10 cellular contexts compared by ENCODE assay signal in the genomic region with DNA sequence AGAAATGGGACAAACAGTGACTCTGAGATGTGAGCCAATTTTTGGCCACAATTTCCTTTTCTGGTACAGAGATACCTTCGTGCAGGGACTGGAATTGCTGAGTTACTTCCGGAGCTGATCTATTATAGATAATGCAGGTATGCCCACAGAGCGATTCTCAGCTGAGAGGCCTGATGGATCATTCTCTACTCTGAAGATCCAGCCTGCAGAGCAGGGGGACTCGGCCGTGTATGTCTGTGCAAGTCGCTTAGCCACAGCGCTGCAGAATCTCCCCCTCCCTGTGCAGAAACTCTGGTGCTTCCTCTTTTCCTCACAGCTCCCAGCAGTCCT.
DNase-seq lines count a peak whose midpoint lies in the region; ATAC-seq and TF ChIP-seq lines count a peak whose summit lies in the region.
"Had no signal": no experiment of that assay in that cellular context is flagged by ENCODE, and none has a peak within 500 bp of the region (broad histone marks: within the 10 kb centered on the region; RNA-seq: fewer than 3 reads in every experiment).

No MANE protein-coding gene starts in this region.

- H3K9me3 ChIP-seq in left lung: no peaks in the 10 kb centered on the region

- H3K27ac ChIP-seq in left lung (peak overlapping the region in 1 of 2 donors; percentile 25), dorsolateral prefrontal cortex (no peak overlapping the region)

- DNase-seq in left lung (peak in 1 of 2 donors; percentile 59), dorsolateral prefrontal cortex (no peak), lower leg skin (ENCODE audit: low spot score in 2 of 2) (no peak), SHP77 (lab: John Stamatoyannopoulos, UW) (no peak), kidney glomerular epithelial cell (lab: John Stamatoyannopoulos, UW) (no peak)
- DNase-seq: amygdala, DMS79 had no signal

- H3K36me3 ChIP-seq in left lung: no peaks in the 10 kb centered on the region

- H3K4me3 ChIP-seq in left lung (no peak overlapping the region), dorsolateral prefrontal cortex (no peak overlapping the region), lower leg skin (ENCODE audit: low read depth, poor library complexity, severe bottlenecking) (no peak overlapping the region)

- WGBS in lower leg skin, 2 donors: 52 to 53% methylated on average over 7 of the region's 7 CpGs

- peaks cover 0 to 45% of the 10 kb centered on the region in 2 donors for H3K4me1 ChIP-seq in left lung

- no peak for TF ChIP-seq POLR2A in lower leg skin (IDR thresholded peaks at IDR 0.05)

- H3K27me3 ChIP-seq in left lung (no peaks in the 10 kb centered on the region), dorsolateral prefrontal cortex (peaks cover 0 to 14% (median 0%) of the 10 kb centered on the region in 45 donors)

- TF ChIP-seq CTCF in left lung (IDR thresholded peaks at IDR 0.05) (no peak), dorsolateral prefrontal cortex (IDR thresholded peaks at IDR 0.05 in 54 of 56, conservative IDR thresholded peaks at IDR 0.05 in 2 of 56; ENCODE audit: low read depth in 1 of 56, partially characterized antibody in 56 of 56) (no peak), lower leg skin (IDR thresholded peaks at IDR 0.05) (no peak)

- ATAC-seq in GM18498 (IDR thresholded peaks at IDR 0.05; ENCODE audit: unreplicated experiment) (peak; percentile 45), HG03097 (IDR thresholded peaks at IDR 0.05; ENCODE audit: low FRiP score, unreplicated experiment) (peak; percentile 49), SK-N-SH treated with all-trans-retinoic acid at 6 μM for 48 hours (peak; percentile 13), left lung (peak; percentile 52)

- intact Hi-C loops in left lung (cut with DNase I) (no loop called here), dorsolateral prefrontal cortex (cut with DNase I) (no loop called here), lower leg skin (cut with DNase I; ENCODE audit: low total_unique reads) (no loop called here)

TF ChIP-seq in SK-N-SH treated with all-trans-retinoic acid at 6 μM for 48 hours, 23 proteins besides CTCF, POLR2A, EP300 and RAD21:
- TF ChIP-seq ARNTL (CRISPR knock-in tag; IDR thresholded peaks at IDR 0.05; ENCODE audit: borderline replicate concordance, low read depth): no peak
- TF ChIP-seq ZFP3 (CRISPR knock-in tag; IDR thresholded peaks at IDR 0.05): no peak
- TF ChIP-seq ZNF565 (CRISPR knock-in tag; conservative IDR thresholded peaks at IDR 0.05; ENCODE audit: low read depth): no peak
- TF ChIP-seq, protein P1, sequence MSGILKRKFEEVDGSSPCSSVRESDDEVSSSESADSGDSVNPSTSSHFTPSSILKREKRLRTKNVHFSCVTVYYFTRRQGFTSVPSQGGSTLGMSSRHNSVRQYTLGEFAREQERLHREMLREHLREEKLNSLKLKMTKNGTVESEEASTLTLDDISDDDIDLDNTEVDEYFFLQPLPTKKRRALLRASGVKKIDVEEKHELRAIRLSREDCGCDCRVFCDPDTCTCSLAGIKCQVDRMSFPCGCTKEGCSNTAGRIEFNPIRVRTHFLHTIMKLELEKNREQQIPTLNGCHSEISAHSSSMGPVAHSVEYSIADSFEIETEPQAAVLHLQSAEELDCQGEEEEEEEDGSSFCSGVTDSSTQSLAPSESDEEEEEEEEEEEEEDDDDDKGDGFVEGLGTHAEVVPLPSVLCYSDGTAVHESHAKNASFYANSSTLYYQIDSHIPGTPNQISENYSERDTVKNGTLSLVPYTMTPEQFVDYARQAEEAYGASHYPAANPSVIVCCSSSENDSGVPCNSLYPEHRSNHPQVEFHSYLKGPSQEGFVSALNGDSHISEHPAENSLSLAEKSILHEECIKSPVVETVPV (CRISPR knock-in tag; IDR thresholded peaks at IDR 0.05): no peak
- no peak for TF ChIP-seq ZNF70 (CRISPR knock-in tag; IDR thresholded peaks at IDR 0.05)
- TF ChIP-seq PPARA (CRISPR knock-in tag; IDR thresholded peaks at IDR 0.05; ENCODE audit: borderline replicate concordance): no peak
- TF ChIP-seq, protein P2, sequence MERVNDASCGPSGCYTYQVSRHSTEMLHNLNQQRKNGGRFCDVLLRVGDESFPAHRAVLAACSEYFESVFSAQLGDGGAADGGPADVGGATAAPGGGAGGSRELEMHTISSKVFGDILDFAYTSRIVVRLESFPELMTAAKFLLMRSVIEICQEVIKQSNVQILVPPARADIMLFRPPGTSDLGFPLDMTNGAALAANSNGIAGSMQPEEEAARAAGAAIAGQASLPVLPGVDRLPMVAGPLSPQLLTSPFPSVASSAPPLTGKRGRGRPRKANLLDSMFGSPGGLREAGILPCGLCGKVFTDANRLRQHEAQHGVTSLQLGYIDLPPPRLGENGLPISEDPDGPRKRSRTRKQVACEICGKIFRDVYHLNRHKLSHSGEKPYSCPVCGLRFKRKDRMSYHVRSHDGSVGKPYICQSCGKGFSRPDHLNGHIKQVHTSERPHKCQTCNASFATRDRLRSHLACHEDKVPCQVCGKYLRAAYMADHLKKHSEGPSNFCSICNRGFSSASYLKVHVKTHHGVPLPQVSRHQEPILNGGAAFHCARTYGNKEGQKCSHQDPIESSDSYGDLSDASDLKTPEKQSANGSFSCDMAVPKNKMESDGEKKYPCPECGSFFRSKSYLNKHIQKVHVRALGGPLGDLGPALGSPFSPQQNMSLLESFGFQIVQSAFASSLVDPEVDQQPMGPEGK (CRISPR knock-in tag; IDR thresholded peaks at IDR 0.05; ENCODE audit: borderline replicate concordance): no peak
- no peak for TF ChIP-seq BACH2 (CRISPR knock-in tag; IDR thresholded peaks at IDR 0.05; ENCODE audit: borderline replicate concordance)
- TF ChIP-seq, protein P3, sequence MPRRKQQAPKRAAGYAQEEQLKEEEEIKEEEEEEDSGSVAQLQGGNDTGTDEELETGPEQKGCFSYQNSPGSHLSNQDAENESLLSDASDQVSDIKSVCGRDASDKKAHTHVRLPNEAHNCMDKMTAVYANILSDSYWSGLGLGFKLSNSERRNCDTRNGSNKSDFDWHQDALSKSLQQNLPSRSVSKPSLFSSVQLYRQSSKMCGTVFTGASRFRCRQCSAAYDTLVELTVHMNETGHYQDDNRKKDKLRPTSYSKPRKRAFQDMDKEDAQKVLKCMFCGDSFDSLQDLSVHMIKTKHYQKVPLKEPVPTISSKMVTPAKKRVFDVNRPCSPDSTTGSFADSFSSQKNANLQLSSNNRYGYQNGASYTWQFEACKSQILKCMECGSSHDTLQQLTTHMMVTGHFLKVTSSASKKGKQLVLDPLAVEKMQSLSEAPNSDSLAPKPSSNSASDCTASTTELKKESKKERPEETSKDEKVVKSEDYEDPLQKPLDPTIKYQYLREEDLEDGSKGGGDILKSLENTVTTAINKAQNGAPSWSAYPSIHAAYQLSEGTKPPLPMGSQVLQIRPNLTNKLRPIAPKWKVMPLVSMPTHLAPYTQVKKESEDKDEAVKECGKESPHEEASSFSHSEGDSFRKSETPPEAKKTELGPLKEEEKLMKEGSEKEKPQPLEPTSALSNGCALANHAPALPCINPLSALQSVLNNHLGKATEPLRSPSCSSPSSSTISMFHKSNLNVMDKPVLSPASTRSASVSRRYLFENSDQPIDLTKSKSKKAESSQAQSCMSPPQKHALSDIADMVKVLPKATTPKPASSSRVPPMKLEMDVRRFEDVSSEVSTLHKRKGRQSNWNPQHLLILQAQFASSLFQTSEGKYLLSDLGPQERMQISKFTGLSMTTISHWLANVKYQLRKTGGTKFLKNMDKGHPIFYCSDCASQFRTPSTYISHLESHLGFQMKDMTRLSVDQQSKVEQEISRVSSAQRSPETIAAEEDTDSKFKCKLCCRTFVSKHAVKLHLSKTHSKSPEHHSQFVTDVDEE (CRISPR knock-in tag; IDR thresholded peaks at IDR 0.05): no peak
- no peak for TF ChIP-seq RARB (CRISPR knock-in tag; IDR thresholded peaks at IDR 0.05)
TF ChIP-seq in SK-N-SH treated with all-trans-retinoic acid at 6 μM for 48 hours: peak in this region for 0.
